In genomic region chr1:119554188-119554587, GRCh38 we compare ENCODE assay signal across 8 cellular contexts. TPM values are rescaled to one million over a fixed set of nuclear protein-coding genes. Genes with fewer than 3 reads are reported as not detected.
DNase-seq lines count a peak whose midpoint lies in the region; ATAC-seq and TF ChIP-seq lines count a peak whose summit lies in the region.

No MANE protein-coding gene starts in this region.

- TF ChIP-seq POLR2A in esophagus squamous epithelium (IDR thresholded peaks at IDR 0.05) = no peak

- H3K4me1 ChIP-seq in HEK293 (ENCODE audit: control insufficient read depth, insufficient read depth, low read length) = peaks cover 9% of the 10 kb centered on the region
- no peaks in the 10 kb centered on the region for H3K4me1 ChIP-seq in esophagus squamous epithelium

- intact Hi-C loops in esophagus squamous epithelium (cut with DNase I) = no loop called here

- no peaks in the 10 kb centered on the region for H3K9me3 ChIP-seq in HEK293 (ENCODE audit: control insufficient read depth, insufficient read depth, low read depth, low read length)
- no peaks in the 10 kb centered on the region for H3K9me3 ChIP-seq in WERI-Rb-1 (ENCODE audit: severe bottlenecking)
- H3K9me3 ChIP-seq in esophagus squamous epithelium = no peaks in the 10 kb centered on the region

- CTCF ChIA-PET in HEK293 (lab: Yijun Ruan, JAX) = interaction anchor here (0.7 to 1.5 kb wide), 6 partner anchors 9 to 113 kb away, joined by 3 to 5 read pairs (median 4); no protein-coding TSS in a partner anchor

- peaks cover 4% of the 10 kb centered on the region for H3K27me3 ChIP-seq in WERI-Rb-1 (ENCODE audit: insufficient read depth, low read depth, severe bottlenecking)
- H3K27me3 ChIP-seq in esophagus squamous epithelium = no peaks in the 10 kb centered on the region

- DNase-seq in NCI-H69 (lab: John Stamatoyannopoulos, UW) (peak; percentile 84), fibroblast of mammary gland (ENCODE audit: low read depth) (peak; percentile 66), putamen (ENCODE audit: low spot score) (peak; percentile 42), WERI-Rb-1 (no peak), esophagus squamous epithelium (lab: John Stamatoyannopoulos, UW) (no peak)
- no peak for DNase-seq in stimulated activated CD4-positive, alpha-beta T cell treated with anti-CD3 and anti-CD28 coated beads, Interleukin-2, amount 100 ng/mL, for 24 hours

- H3K4me3 ChIP-seq in HEK293 (ENCODE audit: low read depth, low read length) (no peak overlapping the region), fibroblast of mammary gland (ENCODE audit: control insufficient read depth, low read depth, low read length) (no peak overlapping the region), WERI-Rb-1 (ENCODE audit: low read depth, low read length) (no peak overlapping the region), esophagus squamous epithelium (no peak overlapping the region)

- no peaks in the 10 kb centered on the region for H3K36me3 ChIP-seq in HEK293 (ENCODE audit: control insufficient read depth in 2 of 2, insufficient read depth in 1 of 2, low read length in 2 of 2)
- H3K36me3 ChIP-seq in WERI-Rb-1 = no peaks in the 10 kb centered on the region
- H3K36me3 ChIP-seq in esophagus squamous epithelium = no peaks in the 10 kb centered on the region

- no peak; the same call in 1 of the 2 replicates for TF ChIP-seq CTCF in HEK293 (tag by site-specific recombination; IDR thresholded peaks at IDR 0.05)
- no peak for TF ChIP-seq CTCF in fibroblast of mammary gland (conservative IDR thresholded peaks at IDR 0.05; ENCODE audit: control insufficient read depth, insufficient read depth, low read depth, low read length)
- no peak for TF ChIP-seq CTCF in WERI-Rb-1 (IDR thresholded peaks at IDR 0.05; ENCODE audit: low read depth, low read length)
- TF ChIP-seq CTCF in esophagus squamous epithelium (IDR thresholded peaks at IDR 0.05) = no peak

- POLR2A ChIA-PET in HEK293 (lab: Yijun Ruan, JAX) = no interaction called here

- H3K27ac ChIP-seq in HEK293 (ENCODE audit: extremely low read depth, low read depth, low read length) = peak overlapping the region; percentile 59
- H3K27ac ChIP-seq in WERI-Rb-1 = no peak overlapping the region
- H3K27ac ChIP-seq in esophagus squamous epithelium = no peak overlapping the region

- no peak for ATAC-seq in GM21786 (IDR thresholded peaks at IDR 0.05; ENCODE audit: unreplicated experiment)

TF ChIP-seq in HEK293, 187 proteins besides CTCF, POLR2A, EP300 and RAD21 (continues in another document):
- TF ChIP-seq ZNF398 (tag by site-specific recombination; IDR thresholded peaks at IDR 0.05) (no peak), PRDM10 (tag by site-specific recombination; IDR thresholded peaks at IDR 0.05) (peak; percentile 41; the same call in 1 of the 2 replicates), ZXDB (tag by site-specific recombination; IDR thresholded peaks at IDR 0.05) (peak; percentile 94), FEZF1 (tag by site-specific recombination; IDR thresholded peaks at IDR 0.05) (peak; percentile 90), ZNF660 (tag by site-specific recombination; IDR thresholded peaks at IDR 0.05) (peak; percentile 48; the same call in 1 of the 2 replicates), ZBTB44 (tag by site-specific recombination; IDR thresholded peaks at IDR 0.05) (peak; percentile 66; the same call in 1 of the 2 replicates), SP7 (tag by site-specific recombination; IDR thresholded peaks at IDR 0.05) (peak; percentile 71), ZNF692 (tag by site-specific recombination; IDR thresholded peaks at IDR 0.05) (0 out of 2 replicates have a peak, but pooled peaks have one; percentile 63), ZNF174 (tag by site-specific recombination; IDR thresholded peaks at IDR 0.05) (no peak), ZBTB8A (tag by site-specific recombination; IDR thresholded peaks at IDR 0.05) (peak; percentile 33; the same call in 1 of the 2 replicates), ZNF18 (tag by site-specific recombination; IDR thresholded peaks at IDR 0.05) (peak; percentile 90), IKZF3 (tag by site-specific recombination; IDR thresholded peaks at IDR 0.05) (peak; percentile 43; the same call in 1 of the 2 replicates)

RNA-seq across cellular contexts. Expression of gene HSD3B1, which starts 47.2 kb away (rescaled TPM):
- total RNA-seq in esophagus squamous epithelium = not detected

Comparison
In these comparisons a context has a peak if more than half of its experiments do, and no peak if none do; other contexts are left out.
1. DNase-seq: peak in NCI-H69 (single experiment), fibroblast of mammary gland (single experiment) and putamen (single experiment); none in WERI-Rb-1 (single experiment), esophagus squamous epithelium (single experiment) and stimulated activated CD4-positive, alpha-beta T cell treated with anti-CD3 and anti-CD28 coated beads, Interleukin-2, amount 100 ng/mL, for 24 hours (0 of 2).